10 cellular contexts compared by ENCODE assay signal in the genomic region with DNA sequence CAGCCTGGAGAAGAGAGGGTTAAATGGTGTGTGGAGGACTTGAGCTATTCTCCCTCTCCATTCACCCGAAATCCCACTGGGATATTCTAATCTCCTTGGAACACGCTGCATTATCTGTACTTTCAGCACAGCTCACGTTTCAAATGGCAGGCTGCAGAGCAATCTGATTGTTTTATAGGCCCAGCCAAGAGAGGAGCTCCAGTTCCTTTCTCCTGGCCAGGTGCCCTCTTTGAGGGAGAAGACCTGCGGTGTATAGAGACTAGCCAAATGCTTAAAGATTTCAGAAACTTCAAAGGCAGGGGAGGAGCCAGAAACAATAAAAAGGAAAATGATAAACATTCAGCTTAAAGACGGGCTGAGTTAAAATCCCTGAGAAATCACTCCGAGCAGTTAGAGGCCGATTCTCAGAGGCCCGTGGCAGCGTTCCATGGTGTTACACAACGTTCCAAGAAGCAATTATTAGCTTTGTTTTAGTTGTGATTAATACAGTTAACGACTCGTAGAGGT.
DNase-seq lines count a peak whose midpoint lies in the region; ATAC-seq and TF ChIP-seq lines count a peak whose summit lies in the region.
"Had no signal": no experiment of that assay in that cellular context is flagged by ENCODE, and none has a peak within 500 bp of the region (broad histone marks: within the 10 kb centered on the region; RNA-seq: fewer than 3 reads in every experiment).

No MANE protein-coding gene starts in this region.

- no peak overlapping the region for H3K4me3 ChIP-seq in prostate gland

- no peaks in the 10 kb centered on the region for H3K27me3 ChIP-seq in prostate gland (replicated peaks; ENCODE audit: insufficient read depth)

- H3K36me3 ChIP-seq in prostate gland, result no peaks in the 10 kb centered on the region

- H3K4me1 Mint-ChIP-seq in activated CD8-positive, alpha-beta memory T cell treated with anti-CD3 and anti-CD28 coated beads, Interleukin-2, amount 10 ng/mL, durations not matched to agents 7 days and 5 days, result no peaks in the 10 kb centered on the region
- H3K4me1 Mint-ChIP-seq in activated CD8-positive, alpha-beta T cell treated with anti-CD3 and anti-CD28 coated beads, Interleukin-2, amount 10 ng/mL, durations not matched to agents 7 days and 5 days (ENCODE audit: low read depth), result no peaks in the 10 kb centered on the region
- H3K4me1 Mint-ChIP-seq: naive thymus-derived CD4-positive, alpha-beta T cell had no signal

- H3K27ac ChIP-seq in prostate gland, result peak overlapping the region; percentile 2 to 10

- H3K4me3 Mint-ChIP-seq in activated CD8-positive, alpha-beta memory T cell treated with anti-CD3 and anti-CD28 coated beads, Interleukin-2, amount 10 ng/mL, durations not matched to agents 7 days and 5 days, result no peak overlapping the region
- no peak overlapping the region for H3K4me3 Mint-ChIP-seq in activated CD8-positive, alpha-beta T cell treated with anti-CD3 and anti-CD28 coated beads, Interleukin-2, amount 10 ng/mL, durations not matched to agents 7 days and 5 days
- H3K4me3 Mint-ChIP-seq: naive thymus-derived CD4-positive, alpha-beta T cell had no signal

- H3K9me3 Mint-ChIP-seq in activated CD8-positive, alpha-beta memory T cell treated with anti-CD3 and anti-CD28 coated beads, Interleukin-2, amount 10 ng/mL, durations not matched to agents 7 days and 5 days (ENCODE audit: low read depth), result no peaks in the 10 kb centered on the region
- H3K9me3 Mint-ChIP-seq in activated CD8-positive, alpha-beta T cell treated with anti-CD3 and anti-CD28 coated beads, Interleukin-2, amount 10 ng/mL, durations not matched to agents 7 days and 5 days (ENCODE audit: insufficient read depth), result no peaks in the 10 kb centered on the region

- 12% methylated on average over 12 of the region's 12 CpGs for WGBS in prostate gland

- H3K27ac Mint-ChIP-seq in activated CD8-positive, alpha-beta memory T cell treated with anti-CD3 and anti-CD28 coated beads, Interleukin-2, amount 10 ng/mL, durations not matched to agents 7 days and 5 days, result no peak overlapping the region
- H3K27ac Mint-ChIP-seq in activated CD8-positive, alpha-beta T cell treated with anti-CD3 and anti-CD28 coated beads, Interleukin-2, amount 10 ng/mL, durations not matched to agents 7 days and 5 days, result no peak overlapping the region
- H3K27ac Mint-ChIP-seq: naive thymus-derived CD4-positive, alpha-beta T cell had no signal

- CTCF ChIA-PET in activated CD8-positive, alpha-beta memory T cell treated with anti-CD3 and anti-CD28 coated beads, Interleukin-2, amount 10 ng/mL, durations not matched to agents 7 days and 5 days (lab: Charles Lee), result no interaction called here
- CTCF ChIA-PET in activated CD8-positive, alpha-beta T cell treated with anti-CD3 and anti-CD28 coated beads, Interleukin-2, amount 10 ng/mL, durations not matched to agents 7 days and 5 days (lab: Charles Lee), result no interaction called here

- no peak for TF ChIP-seq POLR2A in prostate gland (IDR thresholded peaks at IDR 0.05)

- H3K4me1 ChIP-seq in prostate gland (replicated peaks), result peaks cover 3% of the 10 kb centered on the region

- intact Hi-C loops in prostate gland (cut with DNase I), result loop anchor here (5.0 kb wide), 2 partner anchors 416 to 561 kb away; no protein-coding TSS in a partner anchor

- peak; percentile 78 for DNase-seq in DMS 273 treated with DMSO at 0.1 percent for 48 hours (lab: John Stamatoyannopoulos, UW)
- peak; percentile 60 to 66 for DNase-seq in NCI-H526 (lab: John Stamatoyannopoulos, UW)
- DNase-seq in fibroblast of the conjunctiva (ENCODE audit: low read depth), result peak; percentile 90
- DNase-seq in prostate gland (ENCODE audit: low spot score), result peak; percentile 88
- no peak for DNase-seq in activated CD8-positive, alpha-beta memory T cell treated with anti-CD3 and anti-CD28 coated beads, Interleukin-2, amount 10 ng/mL, durations not matched to agents 7 days and 5 days
- DNase-seq in COLO829 (ENCODE audit: low spot score), result no peak
- DNase-seq in activated CD8-positive, alpha-beta T cell treated with anti-CD3 and anti-CD28 coated beads, Interleukin-2, amount 10 ng/mL, durations not matched to agents 7 days and 5 days, result no peak
- DNase-seq: naive thymus-derived CD4-positive, alpha-beta T cell; OCI-M1 had no signal

- no peaks in the 10 kb centered on the region for H3K9me3 ChIP-seq in prostate gland

- H3K27me3 Mint-ChIP-seq in activated CD8-positive, alpha-beta memory T cell treated with anti-CD3 and anti-CD28 coated beads, Interleukin-2, amount 10 ng/mL, durations not matched to agents 7 days and 5 days, result no peaks in the 10 kb centered on the region
- no peaks in the 10 kb centered on the region for H3K27me3 Mint-ChIP-seq in activated CD8-positive, alpha-beta T cell treated with anti-CD3 and anti-CD28 coated beads, Interleukin-2, amount 10 ng/mL, durations not matched to agents 7 days and 5 days (ENCODE audit: low read depth)

- POLR2A ChIA-PET in activated CD8-positive, alpha-beta T cell treated with anti-CD3 and anti-CD28 coated beads, Interleukin-2, amount 10 ng/mL, durations not matched to agents 7 days and 5 days (lab: Charles Lee), result no interaction called here

- ATAC-seq in HG03442 (IDR thresholded peaks at IDR 0.05; ENCODE audit: unreplicated experiment), result no peak
- ATAC-seq in activated CD8-positive, alpha-beta memory T cell treated with anti-CD3 and anti-CD28 coated beads, Interleukin-2, amount 10 ng/mL, durations not matched to agents 7 days and 5 days, result no peak
- ATAC-seq in activated CD8-positive, alpha-beta T cell treated with anti-CD3 and anti-CD28 coated beads, Interleukin-2, amount 10 ng/mL, durations not matched to agents 7 days and 5 days, result no peak
- ATAC-seq: naive thymus-derived CD4-positive, alpha-beta T cell had no signal

- no peaks in the 10 kb centered on the region for H3K36me3 Mint-ChIP-seq in activated CD8-positive, alpha-beta memory T cell treated with anti-CD3 and anti-CD28 coated beads, Interleukin-2, amount 10 ng/mL, durations not matched to agents 7 days and 5 days
- H3K36me3 Mint-ChIP-seq in activated CD8-positive, alpha-beta T cell treated with anti-CD3 and anti-CD28 coated beads, Interleukin-2, amount 10 ng/mL, durations not matched to agents 7 days and 5 days (ENCODE audit: low read depth), result no peaks in the 10 kb centered on the region

- TF ChIP-seq CTCF in prostate gland (IDR thresholded peaks at IDR 0.05), result no peak

Comparison
In these comparisons a context has a peak if more than half of its experiments do, and no peak if none do; other contexts are left out.
1. DNase-seq: peak in DMS 273 treated with DMSO at 0.1 percent for 48 hours (single experiment), NCI-H526 (2 of 2), fibroblast of the conjunctiva (single experiment) and prostate gland (single experiment); none in activated CD8-positive, alpha-beta memory T cell treated with anti-CD3 and anti-CD28 coated beads, Interleukin-2, amount 10 ng/mL, durations not matched to agents 7 days and 5 days (single experiment), COLO829 (single experiment) and activated CD8-positive, alpha-beta T cell treated with anti-CD3 and anti-CD28 coated beads, Interleukin-2, amount 10 ng/mL, durations not matched to agents 7 days and 5 days (single experiment).